25 cellular contexts compared by ENCODE assay signal in genomic region chr2:192578780-192579179, GRCh38.
DNase-seq lines count a peak whose midpoint lies in the region; ATAC-seq and TF ChIP-seq lines count a peak whose summit lies in the region.
"Had no signal": no experiment of that assay in that cellular context is flagged by ENCODE, and none has a peak within 500 bp of the region (broad histone marks: within the 10 kb centered on the region; RNA-seq: fewer than 3 reads in every experiment).

No MANE protein-coding gene starts in this region.

- H3K4me3 ChIP-seq in liver (ENCODE audit: low read depth in 1 of 3, low read length in 3 of 3), result no peak overlapping the region
- H3K4me3 ChIP-seq: GM23248, HAP-1 had no signal

- no peaks in the 10 kb centered on the region for H3K27me3 ChIP-seq in liver (ENCODE audit: control insufficient read depth in 4 of 4, insufficient read depth in 4 of 4, low read length in 3 of 4)

- no peak for ATAC-seq in GM21576 (IDR thresholded peaks at IDR 0.05; ENCODE audit: unreplicated experiment)
- ATAC-seq: Panc1, T-cell had no signal

- no peaks in the 10 kb centered on the region for H3K9me3 ChIP-seq in liver (ENCODE audit: control insufficient read depth in 4 of 4, low read length in 3 of 4)
- H3K9me3 ChIP-seq: HAP-1 had no signal

- no peaks in the 10 kb centered on the region for H3K36me3 ChIP-seq in liver (ENCODE audit: control insufficient read depth in 4 of 4, insufficient read depth in 3 of 4, low read depth in 1 of 4, low read length in 3 of 4)
- H3K36me3 ChIP-seq: HAP-1 had no signal

- no peak overlapping the region for H3K9ac ChIP-seq in liver (ENCODE audit: low read depth in 1 of 2, low read length in 2 of 2)
- H3K9ac ChIP-seq: GM23248 had no signal

- H3K27ac ChIP-seq in VCaP (peak overlapping the region; percentile 34; the same call in 1 of the 2 replicates), liver (ENCODE audit: low read depth in 1 of 2, low read length in 2 of 2) (no peak overlapping the region)
- H3K27ac ChIP-seq: GM23248 had no signal

- TF ChIP-seq RAD21 in liver (IDR thresholded peaks at IDR 0.05), result peak; percentile 20 to 30

- DNase-seq in NCI-H82 (lab: John Stamatoyannopoulos, UW), result peak; percentile 11
- no peak for DNase-seq in NCI-H82 treated with DMSO at 0.1 percent for 48 hours (lab: John Stamatoyannopoulos, UW; ENCODE audit: unreplicated experiment)
- DNase-seq in Ammon's horn (ENCODE audit: low spot score), result no peak
- DNase-seq in NCI-H526 treated with DMSO at 0.1 percent for 48 hours (lab: John Stamatoyannopoulos, UW), result no peak
- no peak for DNase-seq in HT-29 (ENCODE audit: low spot score)
- DNase-seq: 8988T; C1 segment of cervical spinal cord; CD8-positive, alpha-beta memory T cell; DMS53; EL; GF-D8; GM23248; Kasumi-1; NCI-H1105; NCI-H146; NCI-H2029; NCI-H2227 treated with DMSO at 0.1 percent for 48 hours; NCI-H510A; NCI-H748 treated with DMSO at 0.1 percent for 48 hours; T-cell had no signal

- WGBS in liver, result 25% methylated on average over 2 of the region's 2 CpGs

- no peak for TF ChIP-seq CTCF in VCaP (conservative IDR thresholded peaks at IDR 0.05)
- no peak for TF ChIP-seq CTCF in liver (IDR thresholded peaks at IDR 0.05; ENCODE audit: low read depth, low read length, missing input control)

- H3K4me1 ChIP-seq in liver (ENCODE audit: control insufficient read depth in 4 of 4, insufficient read depth in 4 of 4, low read length in 3 of 4), result peaks cover 0 to 14% (median 11%) of the 10 kb centered on the region in 4 donors
- H3K4me1 ChIP-seq: HAP-1 had no signal

TF ChIP-seq in liver, 16 proteins besides CTCF, POLR2A, EP300 and RAD21:
- TF ChIP-seq HNF4G (IDR thresholded peaks at IDR 0.05) (no peak), JUND (IDR thresholded peaks at IDR 0.05) (peak in 1 of 2 donors; percentile 20), ZBTB33 (IDR thresholded peaks at IDR 0.05) (peak; percentile 37), RXRA (IDR thresholded peaks at IDR 0.05) (peak; percentile 28 to 59), FOXA1 (IDR thresholded peaks at IDR 0.05) (peak; percentile 43), YY1 (IDR thresholded peaks at IDR 0.05) (peak; percentile 37), FOXA2 (IDR thresholded peaks at IDR 0.05) (peak; percentile 84), TAF1 (conservative IDR thresholded peaks at IDR 0.05) (no peak), EGR1 (IDR thresholded peaks at IDR 0.05; ENCODE audit: low read depth in 2 of 2) (no peak), HNF4A (conservative IDR thresholded peaks at IDR 0.05) (peak; percentile 18 to 53), NR2F2 (IDR thresholded peaks at IDR 0.05) (no peak), GABPA (IDR thresholded peaks at IDR 0.05 in 1 of 2, conservative IDR thresholded peaks at IDR 0.05 in 1 of 2) (no peak), SP1 (IDR thresholded peaks at IDR 0.05) (peak; percentile 10), ATF3 (IDR thresholded peaks at IDR 0.05) (peak; percentile 57)
- TF ChIP-seq, protein P1, sequence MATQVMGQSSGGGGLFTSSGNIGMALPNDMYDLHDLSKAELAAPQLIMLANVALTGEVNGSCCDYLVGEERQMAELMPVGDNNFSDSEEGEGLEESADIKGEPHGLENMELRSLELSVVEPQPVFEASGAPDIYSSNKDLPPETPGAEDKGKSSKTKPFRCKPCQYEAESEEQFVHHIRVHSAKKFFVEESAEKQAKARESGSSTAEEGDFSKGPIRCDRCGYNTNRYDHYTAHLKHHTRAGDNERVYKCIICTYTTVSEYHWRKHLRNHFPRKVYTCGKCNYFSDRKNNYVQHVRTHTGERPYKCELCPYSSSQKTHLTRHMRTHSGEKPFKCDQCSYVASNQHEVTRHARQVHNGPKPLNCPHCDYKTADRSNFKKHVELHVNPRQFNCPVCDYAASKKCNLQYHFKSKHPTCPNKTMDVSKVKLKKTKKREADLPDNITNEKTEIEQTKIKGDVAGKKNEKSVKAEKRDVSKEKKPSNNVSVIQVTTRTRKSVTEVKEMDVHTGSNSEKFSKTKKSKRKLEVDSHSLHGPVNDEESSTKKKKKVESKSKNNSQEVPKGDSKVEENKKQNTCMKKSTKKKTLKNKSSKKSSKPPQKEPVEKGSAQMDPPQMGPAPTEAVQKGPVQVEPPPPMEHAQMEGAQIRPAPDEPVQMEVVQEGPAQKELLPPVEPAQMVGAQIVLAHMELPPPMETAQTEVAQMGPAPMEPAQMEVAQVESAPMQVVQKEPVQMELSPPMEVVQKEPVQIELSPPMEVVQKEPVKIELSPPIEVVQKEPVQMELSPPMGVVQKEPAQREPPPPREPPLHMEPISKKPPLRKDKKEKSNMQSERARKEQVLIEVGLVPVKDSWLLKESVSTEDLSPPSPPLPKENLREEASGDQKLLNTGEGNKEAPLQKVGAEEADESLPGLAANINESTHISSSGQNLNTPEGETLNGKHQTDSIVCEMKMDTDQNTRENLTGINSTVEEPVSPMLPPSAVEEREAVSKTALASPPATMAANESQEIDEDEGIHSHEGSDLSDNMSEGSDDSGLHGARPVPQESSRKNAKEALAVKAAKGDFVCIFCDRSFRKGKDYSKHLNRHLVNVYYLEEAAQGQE (IDR thresholded peaks at IDR 0.05), result no peak
- TF ChIP-seq, protein P2, sequence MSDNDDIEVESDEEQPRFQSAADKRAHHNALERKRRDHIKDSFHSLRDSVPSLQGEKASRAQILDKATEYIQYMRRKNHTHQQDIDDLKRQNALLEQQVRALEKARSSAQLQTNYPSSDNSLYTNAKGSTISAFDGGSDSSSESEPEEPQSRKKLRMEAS (IDR thresholded peaks at IDR 0.05), result peak; percentile 35
